ENCODE assay signal across 20 cellular contexts in the genomic region with DNA sequence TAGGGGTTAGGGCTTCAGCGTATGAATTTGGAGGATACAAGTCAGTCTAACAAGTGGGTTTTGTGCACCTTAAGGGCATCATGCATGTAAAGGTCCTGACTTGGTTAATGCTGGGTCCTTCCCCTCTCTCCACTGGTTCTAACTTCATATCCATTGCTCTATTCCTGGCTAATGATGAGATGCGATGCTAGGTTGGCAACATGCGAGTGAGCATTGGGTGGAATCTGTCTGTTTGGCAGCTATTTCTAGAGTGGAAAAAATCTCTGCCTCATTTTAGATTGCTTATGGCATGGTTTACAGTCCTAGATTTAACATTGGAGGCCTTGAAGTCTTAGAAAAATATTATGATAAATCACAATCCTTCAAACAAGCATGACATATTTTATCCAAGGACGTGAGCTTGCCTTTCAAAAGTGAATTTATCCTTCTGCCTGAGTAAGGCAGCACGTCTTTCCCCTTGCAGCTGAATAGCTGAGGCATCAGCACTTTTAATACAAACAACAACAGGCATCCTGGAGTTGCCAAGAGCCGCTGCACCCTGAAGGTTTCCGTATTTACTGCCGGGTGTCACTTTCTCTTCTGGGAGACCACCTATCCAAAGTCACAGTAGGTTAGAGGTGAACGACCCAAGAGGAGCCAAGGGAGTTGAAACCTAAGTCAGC.
"Had no signal": no experiment of that assay in that cellular context is flagged by ENCODE, and none has a peak within 500 bp of the region (broad histone marks: within the 10 kb centered on the region; RNA-seq: fewer than 3 reads in every experiment).

No MANE protein-coding gene starts in this region.

- H3K36me3 ChIP-seq: prostate gland had no signal

- H3K27ac ChIP-seq: body of pancreas, hepatocyte, prostate gland, SK-N-MC, testis, VCaP had no signal

- DNase-seq: activated CD4-positive, alpha-beta T cell treated with anti-CD3 and anti-CD28 coated beads for 36 hours; activated CD8-positive, alpha-beta memory T cell treated with anti-CD3 and anti-CD28 coated beads, Interleukin-2, amount 50 U/mL, for 48 hours; activated CD8-positive, alpha-beta T cell treated with anti-CD3 and anti-CD28 coated beads for 36 hours; activated naive CD4-positive, alpha-beta T cell treated with Interleukin-2 at 50 U/mL for 16 hours; activated naive CD8-positive, alpha-beta T cell treated with anti-CD3 and anti-CD28 coated beads, Interleukin-2, amount 50 U/mL, for 24 hours; body of pancreas; effector CD4-positive, alpha-beta T cell; kidney glomerular epithelial cell; mucosa of descending colon; natural killer cell; stimulated activated CD4-positive, alpha-beta T cell treated with anti-CD3 and anti-CD28 coated beads, Interleukin-12 subunit alpha, Interleukin-12 subunit beta, amount 100 ng/mL, for 4 hours; stimulated activated CD4-positive, alpha-beta T cell treated with anti-CD3 and anti-CD28 coated beads, Interleukin-2, amount 100 ng/mL, for 48 hours; stimulated activated CD8-positive, alpha-beta memory T cell treated with anti-CD3 and anti-CD28 coated beads, Interleukin-4, amount 100 ng/mL, for 48 hours; stimulated activated naive CD8-positive, alpha-beta T cell treated with anti-CD3 and anti-CD28 coated beads, Interleukin-15, Interleukin-2, amounts not matched to agents 100 U/mL and 50 U/mL, for 24 hours; T-helper 1 cell; testis had no signal

- H3K4me3 ChIP-seq: body of pancreas, hepatocyte, mucosa of descending colon, prostate gland, SK-N-MC, testis had no signal

- H3K4me1 ChIP-seq: body of pancreas, prostate gland, testis had no signal

- H3K27me3 ChIP-seq: body of pancreas, hepatocyte, testis had no signal

- H3K9me3 ChIP-seq: body of pancreas, mucosa of descending colon, prostate gland, testis had no signal
